In the genomic region with DNA sequence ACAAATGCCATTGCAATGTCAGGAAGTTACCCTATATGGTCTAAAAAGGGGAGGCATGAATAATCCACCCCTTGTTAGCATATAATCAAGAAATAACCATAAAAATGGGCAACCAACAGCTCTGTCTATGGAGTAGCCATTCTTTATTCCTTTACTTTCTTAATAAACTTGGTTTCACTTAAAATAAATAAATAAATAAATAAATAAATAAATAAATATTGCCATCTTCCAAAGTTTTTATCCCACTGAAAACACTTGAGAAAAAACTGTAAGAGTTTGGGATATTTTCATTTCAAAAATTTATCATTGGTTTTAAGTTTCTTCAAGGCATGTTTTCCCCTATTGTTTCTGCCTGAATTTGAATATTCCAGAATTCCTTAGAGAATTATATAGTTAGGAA, we compare ENCODE assay signal across 28 cellular contexts.
"Had no signal": no experiment of that assay in that cellular context is flagged by ENCODE, and none has a peak within 500 bp of the region (broad histone marks: within the 10 kb centered on the region; RNA-seq: fewer than 3 reads in every experiment).

No MANE protein-coding gene starts in this region.

- H3K9me3 ChIP-seq: colonic mucosa, esophagus muscularis mucosa, esophagus squamous epithelium, gastrocnemius medialis, gastroesophageal sphincter, heart left ventricle, heart right ventricle had no signal

- H3K36me3 ChIP-seq: colonic mucosa, esophagus muscularis mucosa, esophagus squamous epithelium, gastrocnemius medialis, gastroesophageal sphincter, heart left ventricle, heart right ventricle had no signal

- H3K4me3 ChIP-seq: colonic mucosa, coronary artery, dorsolateral prefrontal cortex, esophagus muscularis mucosa, esophagus squamous epithelium, gastrocnemius medialis, gastroesophageal sphincter, heart left ventricle, heart right ventricle had no signal

- DNase-seq: colonic mucosa; cortex of kidney; dermis blood vessel endothelial cell; dorsolateral prefrontal cortex; effector CD4-positive, alpha-beta T cell; effector CD8-positive, alpha-beta T cell; effector memory CD4-positive, alpha-beta T cell; effector memory CD8-positive, alpha-beta T cell; endodermal cell; erythroblast; esophagus squamous epithelium; foreskin fibroblast; foreskin keratinocyte; foreskin melanocyte; gastrocnemius medialis; glutamatergic neuron; head of caudate nucleus; heart left ventricle; heart right ventricle had no signal

- H3K27ac ChIP-seq: colonic mucosa, coronary artery, dorsolateral prefrontal cortex, epithelial cell of prostate, esophagus muscularis mucosa, esophagus squamous epithelium, foreskin keratinocyte, gastrocnemius medialis, gastroesophageal sphincter, heart left ventricle, heart right ventricle had no signal

- H3K4me1 ChIP-seq: colonic mucosa, esophagus muscularis mucosa, esophagus squamous epithelium, foreskin keratinocyte, gastrocnemius medialis, gastroesophageal sphincter, heart left ventricle, heart right ventricle had no signal

- FAIRE-seq: colon, endometrium, endothelial cell of umbilical vein, frontal cortex had no signal

- ATAC-seq: effector memory CD8-positive, alpha-beta T cell; esophagus mucosa; foreskin keratinocyte; gastrocnemius medialis; gastroesophageal sphincter; heart left ventricle; heart right ventricle had no signal
